1 cellular context compared by ENCODE assay signal in the genomic region with DNA sequence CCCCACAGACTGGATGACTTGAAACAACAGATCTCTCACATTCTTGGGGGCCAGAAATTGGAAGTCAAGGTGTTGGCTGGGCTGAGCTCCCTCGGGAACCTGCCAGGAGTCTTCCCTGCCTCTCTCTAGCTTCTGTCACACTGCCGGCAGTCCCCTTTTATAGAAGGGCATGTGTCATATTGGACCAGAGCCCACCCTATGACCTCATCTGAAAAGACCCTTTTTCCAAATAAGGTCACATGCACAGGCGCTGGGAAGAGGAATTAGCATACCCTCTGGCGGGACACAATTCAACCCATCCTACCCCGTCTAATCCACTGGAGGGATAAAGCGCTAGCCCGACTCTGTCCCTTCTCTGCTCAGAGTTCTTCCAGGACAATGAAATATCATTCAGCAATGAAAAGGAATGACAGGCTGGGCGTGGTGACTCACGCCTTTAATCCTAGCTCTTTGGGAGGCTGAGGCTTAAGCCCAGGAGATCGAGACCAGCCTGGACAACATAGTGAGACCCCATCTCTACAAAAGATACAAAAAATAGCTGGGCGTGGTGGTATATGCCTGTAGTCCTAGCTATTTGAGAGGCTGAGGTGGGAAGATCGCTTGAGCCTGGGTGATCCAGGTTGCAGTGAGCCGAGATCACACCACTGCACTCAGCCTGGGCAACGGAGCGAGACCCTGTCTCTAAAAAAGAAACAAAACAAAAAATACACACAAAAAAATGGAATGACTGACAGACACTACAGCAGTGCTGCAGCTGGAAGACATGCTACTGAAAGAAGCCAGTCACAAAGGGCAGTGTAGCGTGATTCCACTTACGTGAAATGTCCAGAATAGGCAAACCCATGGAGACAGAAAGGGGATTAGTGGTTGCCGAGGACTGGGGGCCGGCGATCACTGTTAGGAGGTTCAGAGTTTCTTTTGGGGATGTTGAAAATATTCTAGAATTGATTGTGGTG.
TF ChIP-seq lines count a peak whose summit lies in the region.

No MANE protein-coding gene starts in this region.

TF ChIP-seq in K562, 482 proteins besides CTCF, POLR2A, EP300 and RAD21:
- TF ChIP-seq NCOR1 (IDR thresholded peaks at IDR 0.05), result no peak
- TF ChIP-seq, protein P1, sequence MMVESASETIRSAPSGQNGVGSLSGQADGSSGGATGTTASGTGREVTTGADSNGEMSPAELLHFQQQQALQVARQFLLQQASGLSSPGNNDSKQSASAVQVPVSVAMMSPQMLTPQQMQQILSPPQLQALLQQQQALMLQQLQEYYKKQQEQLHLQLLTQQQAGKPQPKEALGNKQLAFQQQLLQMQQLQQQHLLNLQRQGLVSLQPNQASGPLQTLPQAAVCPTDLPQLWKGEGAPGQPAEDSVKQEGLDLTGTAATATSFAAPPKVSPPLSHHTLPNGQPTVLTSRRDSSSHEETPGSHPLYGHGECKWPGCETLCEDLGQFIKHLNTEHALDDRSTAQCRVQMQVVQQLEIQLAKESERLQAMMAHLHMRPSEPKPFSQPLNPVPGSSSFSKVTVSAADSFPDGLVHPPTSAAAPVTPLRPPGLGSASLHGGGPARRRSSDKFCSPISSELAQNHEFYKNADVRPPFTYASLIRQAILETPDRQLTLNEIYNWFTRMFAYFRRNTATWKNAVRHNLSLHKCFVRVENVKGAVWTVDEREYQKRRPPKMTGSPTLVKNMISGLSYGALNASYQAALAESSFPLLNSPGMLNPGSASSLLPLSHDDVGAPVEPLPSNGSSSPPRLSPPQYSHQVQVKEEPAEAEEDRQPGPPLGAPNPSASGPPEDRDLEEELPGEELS (CRISPR knock-in tag; IDR thresholded peaks at IDR 0.05; ENCODE audit: borderline replicate concordance), result peak; percentile 26; the same call in 1 of the 2 replicates
- TF ChIP-seq HDAC1 (IDR thresholded peaks at IDR 0.05), result no peak
- TF ChIP-seq, protein P2, sequence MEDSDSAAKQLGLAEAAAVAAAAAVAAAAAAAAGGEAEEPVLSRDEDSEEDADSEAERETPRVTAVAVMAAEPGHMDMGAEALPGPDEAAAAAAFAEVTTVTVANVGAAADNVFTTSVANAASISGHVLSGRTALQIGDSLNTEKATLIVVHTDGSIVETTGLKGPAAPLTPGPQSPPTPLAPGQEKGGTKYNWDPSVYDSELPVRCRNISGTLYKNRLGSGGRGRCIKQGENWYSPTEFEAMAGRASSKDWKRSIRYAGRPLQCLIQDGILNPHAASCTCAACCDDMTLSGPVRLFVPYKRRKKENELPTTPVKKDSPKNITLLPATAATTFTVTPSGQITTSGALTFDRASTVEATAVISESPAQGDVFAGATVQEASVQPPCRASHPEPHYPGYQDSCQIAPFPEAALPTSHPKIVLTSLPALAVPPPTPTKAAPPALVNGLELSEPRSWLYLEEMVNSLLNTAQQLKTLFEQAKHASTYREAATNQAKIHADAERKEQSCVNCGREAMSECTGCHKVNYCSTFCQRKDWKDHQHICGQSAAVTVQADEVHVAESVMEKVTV (CRISPR knock-in tag; IDR thresholded peaks at IDR 0.05), result no peak
- TF ChIP-seq STAT5B (CRISPR knock-in tag; IDR thresholded peaks at IDR 0.05), result no peak
- TF ChIP-seq ZNF24 (IDR thresholded peaks at IDR 0.05), result no peak
- peak; percentile 93 for TF ChIP-seq ZNF121 (CRISPR knock-in tag; conservative IDR thresholded peaks at IDR 0.05)
- TF ChIP-seq RBM22 (IDR thresholded peaks at IDR 0.05; ENCODE audit: low read depth, low read length, poor library complexity, severe bottlenecking), result no peak
- TF ChIP-seq KLF16 (IDR thresholded peaks at IDR 0.05), result no peak
- no peak for TF ChIP-seq HEY1 (CRISPR knock-in tag; IDR thresholded peaks at IDR 0.05; ENCODE audit: borderline replicate concordance)
- TF ChIP-seq TAF1 (IDR thresholded peaks at IDR 0.05; ENCODE audit: control insufficient read depth, extremely low read depth, insufficient read depth, low read length, severe bottlenecking), result no peak
- TF ChIP-seq NFRKB (IDR thresholded peaks at IDR 0.05; ENCODE audit: low read depth), result no peak
- TF ChIP-seq ZBTB33 (CRISPR knock-in tag; IDR thresholded peaks at IDR 0.05), result no peak
- TF ChIP-seq BCOR (IDR thresholded peaks at IDR 0.05), result peak; percentile 32; the same call in 1 of the 2 replicates
- no peak for TF ChIP-seq CHAMP1 (IDR thresholded peaks at IDR 0.05)
- no peak for TF ChIP-seq MYNN (IDR thresholded peaks at IDR 0.05)
- no peak for TF ChIP-seq MYNN (CRISPR knock-in tag; IDR thresholded peaks at IDR 0.05)
- no peak for TF ChIP-seq SRSF9 (IDR thresholded peaks at IDR 0.05; ENCODE audit: borderline replicate concordance, low read depth, low read length)
- no peak for TF ChIP-seq RBM39 (optimal IDR thresholded peaks at IDR 0.05; ENCODE audit: low read depth, low read length)
- TF ChIP-seq, protein P3, sequence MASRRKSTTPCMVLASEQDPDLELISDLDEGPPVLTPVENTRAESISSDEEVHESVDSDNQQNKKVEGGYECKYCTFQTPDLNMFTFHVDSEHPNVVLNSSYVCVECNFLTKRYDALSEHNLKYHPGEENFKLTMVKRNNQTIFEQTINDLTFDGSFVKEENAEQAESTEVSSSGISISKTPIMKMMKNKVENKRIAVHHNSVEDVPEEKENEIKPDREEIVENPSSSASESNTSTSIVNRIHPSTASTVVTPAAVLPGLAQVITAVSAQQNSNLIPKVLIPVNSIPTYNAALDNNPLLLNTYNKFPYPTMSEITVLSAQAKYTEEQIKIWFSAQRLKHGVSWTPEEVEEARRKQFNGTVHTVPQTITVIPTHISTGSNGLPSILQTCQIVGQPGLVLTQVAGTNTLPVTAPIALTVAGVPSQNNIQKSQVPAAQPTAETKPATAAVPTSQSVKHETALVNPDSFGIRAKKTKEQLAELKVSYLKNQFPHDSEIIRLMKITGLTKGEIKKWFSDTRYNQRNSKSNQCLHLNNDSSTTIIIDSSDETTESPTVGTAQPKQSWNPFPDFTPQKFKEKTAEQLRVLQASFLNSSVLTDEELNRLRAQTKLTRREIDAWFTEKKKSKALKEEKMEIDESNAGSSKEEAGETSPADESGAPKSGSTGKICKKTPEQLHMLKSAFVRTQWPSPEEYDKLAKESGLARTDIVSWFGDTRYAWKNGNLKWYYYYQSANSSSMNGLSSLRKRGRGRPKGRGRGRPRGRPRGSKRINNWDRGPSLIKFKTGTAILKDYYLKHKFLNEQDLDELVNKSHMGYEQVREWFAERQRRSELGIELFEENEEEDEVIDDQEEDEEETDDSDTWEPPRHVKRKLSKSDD (conservative IDR thresholded peaks at IDR 0.05; ENCODE audit: low read length), result no peak
- TF ChIP-seq ZNF41 (CRISPR knock-in tag; conservative IDR thresholded peaks at IDR 0.05), result no peak
